ENCODE assay signal across 8 cellular contexts in genomic region chr9:136225748-136226679, GRCh38. TPM values are rescaled to one million over a fixed set of nuclear protein-coding genes. Genes with fewer than 3 reads are reported as not detected.
A peak's percentile ranks its signal among the peaks of the same experiment; 100 is the strongest.
DNase-seq lines count a peak whose midpoint lies in the region; ATAC-seq, FAIRE-seq and TF ChIP-seq lines count a peak whose summit lies in the region.

No MANE protein-coding gene starts in this region.

- peak; percentile 63 for ATAC-seq in HG02938 (IDR thresholded peaks at IDR 0.05; ENCODE audit: unreplicated experiment)
- peak; percentile 50 for ATAC-seq in omental fat pad (ENCODE audit: low FRiP score)

- DNase-seq in AG09309 (ENCODE audit: low read depth) (no peak), GM13977 (ENCODE audit: low spot score) (peak; percentile 89), NCI-H510A (lab: John Stamatoyannopoulos, UW) (peak; percentile 57), erythroblast (lab: John Stamatoyannopoulos, UW) (peak; percentile 74 to 86), omental fat pad (ENCODE audit: low spot score) (peak; percentile 35), urothelium cell line (ENCODE audit: low spot score) (peak; percentile 76)
- DNase-seq in activated CD8-positive, alpha-beta memory T cell treated with anti-CD3 and anti-CD28 coated beads for 24 hours = peak; percentile 85

- FAIRE-seq in urothelium cell line (lab: Jason Lieb, UNC) = peak; percentile 35

- H3K4me3 ChIP-seq in AG09309 (ENCODE audit: control insufficient read depth, low read depth, low read length) = no peak overlapping the region

- TF ChIP-seq POLR2A in erythroblast (IDR thresholded peaks at IDR 0.05; ENCODE audit: low read length) = no peak

- in situ Hi-C loops in GM13977 (cut with MboI; ENCODE audit: low pct_unique_long_range_greater_than_20kb, low sequenced_read_pairs, unreplicated experiment) = no loop called here

- TF ChIP-seq CTCF in AG09309 (IDR thresholded peaks at IDR 0.05; ENCODE audit: control insufficient read depth, insufficient read depth, low read depth, low read length, missing control alignments) (peak; percentile 89), GM13977 (IDR thresholded peaks at IDR 0.05; ENCODE audit: extremely low read depth, insufficient read depth, missing control alignments) (peak; percentile 97), omental fat pad (IDR thresholded peaks at IDR 0.05) (peak in 1 of 3 donors; percentile 16)

RNA-seq across cellular contexts. Expression of gene QSOX2, which starts 19.6 kb away (rescaled TPM):
- total RNA-seq in omental fat pad = 10 to 100 TPM in 1 of 4 donors, 1 to 10 TPM in 3; 5.6 to 18.5 (median 6.6) TPM

RNA-seq across cellular contexts. Expression of gene LHX3, which starts 21.1 kb away (rescaled TPM):
- total RNA-seq in omental fat pad = not detected
